ENCODE assay signal across 1 cellular context in the genomic region with DNA sequence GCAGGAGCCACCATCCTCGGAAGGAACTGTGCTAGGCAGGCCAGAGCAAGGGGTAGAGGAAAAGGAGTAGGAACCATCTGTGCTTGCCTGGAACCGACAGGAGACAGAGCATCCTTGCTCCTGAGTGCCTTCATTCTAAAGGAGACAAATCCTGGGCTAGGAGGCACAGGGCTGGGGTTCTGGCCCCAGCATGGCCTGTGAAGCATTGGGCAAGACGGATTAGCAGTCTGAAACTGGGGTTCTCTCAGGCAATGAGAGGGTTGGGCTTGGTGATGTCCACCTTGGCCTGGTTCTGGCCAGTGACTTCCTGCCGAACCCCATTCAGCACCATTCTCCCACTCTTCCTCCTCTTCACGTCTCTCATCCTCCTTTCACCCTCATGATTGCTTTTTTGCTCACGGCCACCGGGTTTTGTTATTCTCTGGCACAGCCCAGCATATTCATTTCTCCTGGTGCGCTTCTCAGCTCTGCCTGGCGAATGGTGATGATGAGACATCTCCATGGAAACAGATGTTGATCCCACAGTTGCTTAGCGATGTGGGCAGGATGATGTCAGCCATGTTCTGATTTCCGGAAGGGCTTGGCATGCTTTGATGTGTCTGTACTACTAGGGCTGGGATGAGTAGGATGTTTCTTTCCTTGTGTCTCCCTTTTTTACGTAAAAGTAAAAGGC.
A peak's percentile ranks its signal among the peaks of the same experiment; 100 is the strongest.
TF ChIP-seq lines count a peak whose summit lies in the region.

No MANE protein-coding gene starts in this region.

TF ChIP-seq in K562, 482 proteins besides CTCF, POLR2A, EP300 and RAD21 (continued from another document):
- peak in 1 of 2 experiments; percentile 79; a peak in 1 of 4 replicates for TF ChIP-seq RCOR1 (IDR thresholded peaks at IDR 0.05; ENCODE audit: borderline replicate concordance in 1 of 2, low read depth in 2 of 2, low read length in 2 of 2)
- TF ChIP-seq RFX1 (IDR thresholded peaks at IDR 0.05) = peak; percentile 81
- no peak for TF ChIP-seq ZNF668 (CRISPR knock-in tag; IDR thresholded peaks at IDR 0.05)
- TF ChIP-seq HOXB6 (CRISPR knock-in tag; IDR thresholded peaks at IDR 0.05; ENCODE audit: borderline replicate concordance) = no peak
- TF ChIP-seq KDM1A (IDR thresholded peaks at IDR 0.05) = 0 out of 4 replicates have a peak, but pooled peaks have one; percentile 11 to 14
- TF ChIP-seq, protein P1, sequence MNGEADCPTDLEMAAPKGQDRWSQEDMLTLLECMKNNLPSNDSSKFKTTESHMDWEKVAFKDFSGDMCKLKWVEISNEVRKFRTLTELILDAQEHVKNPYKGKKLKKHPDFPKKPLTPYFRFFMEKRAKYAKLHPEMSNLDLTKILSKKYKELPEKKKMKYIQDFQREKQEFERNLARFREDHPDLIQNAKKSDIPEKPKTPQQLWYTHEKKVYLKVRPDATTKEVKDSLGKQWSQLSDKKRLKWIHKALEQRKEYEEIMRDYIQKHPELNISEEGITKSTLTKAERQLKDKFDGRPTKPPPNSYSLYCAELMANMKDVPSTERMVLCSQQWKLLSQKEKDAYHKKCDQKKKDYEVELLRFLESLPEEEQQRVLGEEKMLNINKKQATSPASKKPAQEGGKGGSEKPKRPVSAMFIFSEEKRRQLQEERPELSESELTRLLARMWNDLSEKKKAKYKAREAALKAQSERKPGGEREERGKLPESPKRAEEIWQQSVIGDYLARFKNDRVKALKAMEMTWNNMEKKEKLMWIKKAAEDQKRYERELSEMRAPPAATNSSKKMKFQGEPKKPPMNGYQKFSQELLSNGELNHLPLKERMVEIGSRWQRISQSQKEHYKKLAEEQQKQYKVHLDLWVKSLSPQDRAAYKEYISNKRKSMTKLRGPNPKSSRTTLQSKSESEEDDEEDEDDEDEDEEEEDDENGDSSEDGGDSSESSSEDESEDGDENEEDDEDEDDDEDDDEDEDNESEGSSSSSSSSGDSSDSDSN (IDR thresholded peaks at IDR 0.05; ENCODE audit: borderline replicate concordance in 1 of 2, low read depth in 2 of 2, low read length in 2 of 2) = no peak
- no peak for TF ChIP-seq SRSF3 (IDR thresholded peaks at IDR 0.05; ENCODE audit: insufficient read depth, low read length)
- no peak for TF ChIP-seq SP1 (CRISPR knock-in tag; IDR thresholded peaks at IDR 0.05)
- TF ChIP-seq ZNF445 (CRISPR knock-in tag; IDR thresholded peaks at IDR 0.05; ENCODE audit: low read depth) = no peak
